1 cellular context compared by ENCODE assay signal in genomic region chr16:56681939-56682702, GRCh38.
TF ChIP-seq lines count a peak whose summit lies in the region.

TSS of gene MT1X (plus strand) at chr16:56682470. CDS start at chr16:56682541, 71 bp downstream.

TF ChIP-seq in HepG2, 621 proteins besides CTCF, POLR2A, EP300 and RAD21 (continued from another document and continues in another):
- TF ChIP-seq ZNF256 (CRISPR knock-in tag; conservative IDR thresholded peaks at IDR 0.05), result peak; percentile 67; the same call in 1 of the 2 replicates
- TF ChIP-seq ZNF18 (CRISPR knock-in tag; IDR thresholded peaks at IDR 0.05; ENCODE audit: insufficient replicate concordance), result no peak
- no peak for TF ChIP-seq FUBP1 (CRISPR knock-in tag; IDR thresholded peaks at IDR 0.05; ENCODE audit: borderline replicate concordance)
- no peak for TF ChIP-seq RNF219 (CRISPR knock-in tag; IDR thresholded peaks at IDR 0.05)
- TF ChIP-seq MLX (CRISPR knock-in tag; IDR thresholded peaks at IDR 0.05), result 0 out of 2 replicates have a peak, but pooled peaks have one; percentile 30
- TF ChIP-seq ZNF746 (CRISPR knock-in tag; IDR thresholded peaks at IDR 0.05), result no peak
- peak; percentile 87 for TF ChIP-seq ZNF589 (CRISPR knock-in tag; conservative IDR thresholded peaks at IDR 0.05)
- TF ChIP-seq HIVEP1 (CRISPR knock-in tag; IDR thresholded peaks at IDR 0.05), result peak; percentile 74
- peak; percentile 43; the same call in 1 of the 2 replicates for TF ChIP-seq ETV5 (CRISPR knock-in tag; IDR thresholded peaks at IDR 0.05; ENCODE audit: borderline replicate concordance)
- no peak for TF ChIP-seq GABPA (IDR thresholded peaks at IDR 0.05; ENCODE audit: low read depth, low read length)
- TF ChIP-seq GABPA (CRISPR knock-in tag; IDR thresholded peaks at IDR 0.05; ENCODE audit: low read depth), result no peak
- TF ChIP-seq ZNF382 (CRISPR knock-in tag; IDR thresholded peaks at IDR 0.05; ENCODE audit: borderline replicate concordance), result no peak
- TF ChIP-seq ZNF781 (CRISPR knock-in tag; IDR thresholded peaks at IDR 0.05; ENCODE audit: borderline replicate concordance, not compliant biosample characterization), result peak; percentile 80
- TF ChIP-seq GATAD1 (CRISPR knock-in tag; IDR thresholded peaks at IDR 0.05), result no peak
- TF ChIP-seq SP1 (IDR thresholded peaks at IDR 0.05), result no peak
- peak; percentile 82 for TF ChIP-seq SP1 (CRISPR knock-in tag; IDR thresholded peaks at IDR 0.05)
- peak; percentile 82 for TF ChIP-seq TCF7 (IDR thresholded peaks at IDR 0.05; ENCODE audit: low read depth)
- TF ChIP-seq REXO4 (CRISPR knock-in tag; IDR thresholded peaks at IDR 0.05; ENCODE audit: borderline replicate concordance), result no peak
- TF ChIP-seq ETV6 (CRISPR knock-in tag; conservative IDR thresholded peaks at IDR 0.05), result no peak
- peak; percentile 86 for TF ChIP-seq ZFY (CRISPR knock-in tag; IDR thresholded peaks at IDR 0.05)
- no peak for TF ChIP-seq FOSL1 (CRISPR knock-in tag; IDR thresholded peaks at IDR 0.05; ENCODE audit: borderline replicate concordance)
- TF ChIP-seq NPAS2 (CRISPR knock-in tag; IDR thresholded peaks at IDR 0.05; ENCODE audit: borderline replicate concordance), result no peak
- TF ChIP-seq NCOA2 (CRISPR knock-in tag; IDR thresholded peaks at IDR 0.05), result 0 out of 2 replicates have a peak, but pooled peaks have one; percentile 40
- peak; percentile 83; the same call in 1 of the 2 replicates for TF ChIP-seq SAFB2 (CRISPR knock-in tag; IDR thresholded peaks at IDR 0.05; ENCODE audit: borderline replicate concordance, low read depth)
- TF ChIP-seq ZNF207 (IDR thresholded peaks at IDR 0.05; ENCODE audit: borderline replicate concordance), result no peak
- TF ChIP-seq ZSCAN9 (CRISPR knock-in tag; IDR thresholded peaks at IDR 0.05; ENCODE audit: borderline replicate concordance), result no peak
- TF ChIP-seq ZNF253 (CRISPR knock-in tag; IDR thresholded peaks at IDR 0.05; ENCODE audit: borderline replicate concordance), result no peak
- TF ChIP-seq ZNF839 (CRISPR knock-in tag; IDR thresholded peaks at IDR 0.05; ENCODE audit: borderline replicate concordance), result peak; percentile 70; the same call in 1 of the 2 replicates
- TF ChIP-seq HES4 (CRISPR knock-in tag; IDR thresholded peaks at IDR 0.05; ENCODE audit: borderline replicate concordance), result no peak
- peak; percentile 58; the same call in 1 of the 2 replicates for TF ChIP-seq HOXD1 (CRISPR knock-in tag; IDR thresholded peaks at IDR 0.05)
- TF ChIP-seq ZNF691 (CRISPR knock-in tag; IDR thresholded peaks at IDR 0.05; ENCODE audit: borderline replicate concordance, low read depth), result no peak; the same call in 1 of the 2 replicates
- 0 out of 2 replicates have a peak, but pooled peaks have one; percentile 60 for TF ChIP-seq ZNF713 (CRISPR knock-in tag; IDR thresholded peaks at IDR 0.05)
- TF ChIP-seq ZNF543 (CRISPR knock-in tag; IDR thresholded peaks at IDR 0.05), result no peak; the same call in 1 of the 2 replicates
- no peak for TF ChIP-seq KDM6A (CRISPR knock-in tag; IDR thresholded peaks at IDR 0.05; ENCODE audit: low read depth)
- TF ChIP-seq NAIF1 (CRISPR knock-in tag; IDR thresholded peaks at IDR 0.05; ENCODE audit: borderline replicate concordance), result no peak
- TF ChIP-seq CREB1 (IDR thresholded peaks at IDR 0.05), result no peak
- no peak for TF ChIP-seq CREB1 (CRISPR knock-in tag; IDR thresholded peaks at IDR 0.05)
- no peak for TF ChIP-seq NFRKB (IDR thresholded peaks at IDR 0.05)
- TF ChIP-seq THAP8 (CRISPR knock-in tag; IDR thresholded peaks at IDR 0.05; ENCODE audit: borderline replicate concordance), result no peak
- TF ChIP-seq ZNF576 (CRISPR knock-in tag; IDR thresholded peaks at IDR 0.05), result no peak
- TF ChIP-seq KLF15 (CRISPR knock-in tag; IDR thresholded peaks at IDR 0.05; ENCODE audit: borderline replicate concordance), result no peak; the same call in 1 of the 2 replicates
- TF ChIP-seq NFYB (CRISPR knock-in tag; IDR thresholded peaks at IDR 0.05), result no peak; the same call in 1 of the 2 replicates
- peak; percentile 72 for TF ChIP-seq TAF15 (IDR thresholded peaks at IDR 0.05; ENCODE audit: low read depth, low read length, poor library complexity, severe bottlenecking)
- no peak for TF ChIP-seq ZFP37 (CRISPR knock-in tag; IDR thresholded peaks at IDR 0.05; ENCODE audit: borderline replicate concordance)
- no peak for TF ChIP-seq FOXA1 (IDR thresholded peaks at IDR 0.05)
- TF ChIP-seq FOXA1 (CRISPR knock-in tag; IDR thresholded peaks at IDR 0.05), result peak; percentile 38; the same call in 1 of the 2 replicates
- TF ChIP-seq NCOA1 (CRISPR knock-in tag; IDR thresholded peaks at IDR 0.05), result 0 out of 2 replicates have a peak, but pooled peaks have one; percentile 67
- TF ChIP-seq ZNF678 (CRISPR knock-in tag; IDR thresholded peaks at IDR 0.05), result no peak
- TF ChIP-seq THAP11 (CRISPR knock-in tag; IDR thresholded peaks at IDR 0.05), result peak; percentile 45; the same call in 1 of the 2 replicates
- no peak for TF ChIP-seq TBP (CRISPR knock-in tag; IDR thresholded peaks at IDR 0.05)
- TF ChIP-seq SRSF4 (IDR thresholded peaks at IDR 0.05; ENCODE audit: low read depth, low read length, poor library complexity, severe bottlenecking), result no peak
- no peak for TF ChIP-seq ZNF670 (CRISPR knock-in tag; IDR thresholded peaks at IDR 0.05; ENCODE audit: borderline replicate concordance)
- peak; percentile 74 for TF ChIP-seq ZNF292 (CRISPR knock-in tag; IDR thresholded peaks at IDR 0.05; ENCODE audit: borderline replicate concordance, low read depth)
- no peak for TF ChIP-seq SNRNP70 (IDR thresholded peaks at IDR 0.05; ENCODE audit: low read depth, low read length)
- TF ChIP-seq ZNF850 (CRISPR knock-in tag; conservative IDR thresholded peaks at IDR 0.05), result no peak
- peak; percentile 83; the same call in 1 of the 2 replicates for TF ChIP-seq MXD4 (CRISPR knock-in tag; IDR thresholded peaks at IDR 0.05)
- TF ChIP-seq SKIL (CRISPR knock-in tag; IDR thresholded peaks at IDR 0.05; ENCODE audit: borderline replicate concordance), result no peak
- TF ChIP-seq ZBTB42 (CRISPR knock-in tag; IDR thresholded peaks at IDR 0.05), result no peak
- TF ChIP-seq ZNF615 (CRISPR knock-in tag; IDR thresholded peaks at IDR 0.05; ENCODE audit: borderline replicate concordance), result no peak
- TF ChIP-seq ZFP1 (CRISPR knock-in tag; IDR thresholded peaks at IDR 0.05), result 0 out of 2 replicates have a peak, but pooled peaks have one; percentile 66
- no peak for TF ChIP-seq ZNF138 (CRISPR knock-in tag; IDR thresholded peaks at IDR 0.05; ENCODE audit: low read depth)
- TF ChIP-seq ZMAT3 (CRISPR knock-in tag; conservative IDR thresholded peaks at IDR 0.05), result peak; percentile 92
- no peak for TF ChIP-seq ZNF703 (CRISPR knock-in tag; IDR thresholded peaks at IDR 0.05; ENCODE audit: borderline replicate concordance)
- TF ChIP-seq ZNF773 (CRISPR knock-in tag; IDR thresholded peaks at IDR 0.05; ENCODE audit: borderline replicate concordance), result no peak
- TF ChIP-seq GRHL1 (CRISPR knock-in tag; conservative IDR thresholded peaks at IDR 0.05), result no peak
- 0 out of 2 replicates have a peak, but pooled peaks have one; percentile 67 for TF ChIP-seq HNRNPL (IDR thresholded peaks at IDR 0.05; ENCODE audit: low read depth, low read length)
- TF ChIP-seq ZNF674 (CRISPR knock-in tag; IDR thresholded peaks at IDR 0.05; ENCODE audit: low read depth), result no peak
- TF ChIP-seq CENPT (CRISPR knock-in tag; IDR thresholded peaks at IDR 0.05; ENCODE audit: low read depth), result peak; percentile 88
- TF ChIP-seq MBNL3 (CRISPR knock-in tag; conservative IDR thresholded peaks at IDR 0.05), result no peak
- TF ChIP-seq TARDBP (CRISPR knock-in tag; IDR thresholded peaks at IDR 0.05), result peak; percentile 54; the same call in 1 of the 2 replicates
- TF ChIP-seq ZNF333 (CRISPR knock-in tag; IDR thresholded peaks at IDR 0.05; ENCODE audit: borderline replicate concordance), result peak; percentile 78; the same call in 1 of the 2 replicates
